Comparison of ENCODE assay signal across 1 cellular context in genomic region chr16:49407873-49408565, GRCh38.
TF ChIP-seq lines count a peak whose summit lies in the region.

No MANE protein-coding gene starts in this region.

TF ChIP-seq in HCT116, 20 proteins besides CTCF, POLR2A, EP300 and RAD21 (continued from another document):
- TF ChIP-seq SRF (IDR thresholded peaks at IDR 0.05; ENCODE audit: low read depth) = no peak
- TF ChIP-seq TCF7L2 (IDR thresholded peaks at IDR 0.05; ENCODE audit: borderline replicate concordance, extremely low read depth, insufficient read depth, insufficient read length) = no peak
- TF ChIP-seq JUND (IDR thresholded peaks at IDR 0.05) = no peak
TF ChIP-seq in HCT116: peak in this region for 2.
